ENCODE assay signal across 19 cellular contexts in genomic region chr5:135324160-135324559, GRCh38.
DNase-seq lines count a peak whose midpoint lies in the region; ATAC-seq and TF ChIP-seq lines count a peak whose summit lies in the region.
"Had no signal": no experiment of that assay in that cellular context is flagged by ENCODE, and none has a peak within 500 bp of the region (broad histone marks: within the 10 kb centered on the region; RNA-seq: fewer than 3 reads in every experiment).

No MANE protein-coding gene starts in this region.

- TF ChIP-seq CTCF in IMR-90 (conservative IDR thresholded peaks at IDR 0.05; ENCODE audit: low read depth, low read length) = no peak
- no peak for TF ChIP-seq CTCF in spleen (IDR thresholded peaks at IDR 0.05 in 8 of 11, conservative IDR thresholded peaks at IDR 0.05 in 3 of 11)

- CTCF ChIA-PET in IMR-90 (lab: Yijun Ruan, JAX) = interaction anchor here (1.1 to 1.2 kb wide), 2 partner anchors 115 to 142 kb away, joined by 3 to 4 read pairs; no protein-coding TSS in a partner anchor

- no peak overlapping the region for H3K4me3 ChIP-seq in IMR-90 (ENCODE audit: insufficient read depth, low read depth, low read length)
- H3K4me3 ChIP-seq in spleen = no peak overlapping the region
- H3K4me3 ChIP-seq: MG63 had no signal

- no peaks in the 10 kb centered on the region for H4K20me1 ChIP-seq in IMR-90 (ENCODE audit: insufficient read depth, low read length)

- no peaks in the 10 kb centered on the region for H3K9me3 Mint-ChIP-seq in activated naive CD8-positive, alpha-beta T cell treated with anti-CD3 and anti-CD28 coated beads, Interleukin-2, amount 10 ng/mL, durations not matched to agents 7 days and 5 days
- H3K9me3 Mint-ChIP-seq in activated naive CD8-positive, alpha-beta T cell treated with anti-CD3 and anti-CD28 coated beads, Interleukin-2, amount 50 U/mL, for 24 hours = no peaks in the 10 kb centered on the region
- H3K9me3 Mint-ChIP-seq: CD4-positive, alpha-beta memory T cell had no signal

- no peak overlapping the region for H4K5ac ChIP-seq in IMR-90 (ENCODE audit: low read depth, low read length)

- H2BK15ac ChIP-seq in IMR-90 (ENCODE audit: low read depth, low read length) = no peak overlapping the region

- H3K4me2 ChIP-seq in IMR-90 (ENCODE audit: low read depth, low read length) = no peak overlapping the region
- H3K4me2 ChIP-seq: KMS-11 had no signal

- H3K23ac ChIP-seq in IMR-90 (ENCODE audit: low read depth, low read length) = no peak overlapping the region

- no peak for DNase-seq in activated naive CD8-positive, alpha-beta T cell treated with anti-CD3 and anti-CD28 coated beads, Interleukin-2, amount 10 ng/mL, durations not matched to agents 7 days and 5 days
- DNase-seq in activated naive CD8-positive, alpha-beta T cell treated with anti-CD3 and anti-CD28 coated beads, Interleukin-2, amount 50 U/mL, for 24 hours = no peak
- DNase-seq in IMR-90 (no peak), islet precursor cell (peak; percentile 51), spleen (peak; percentile 59), NCI-H345 (lab: John Stamatoyannopoulos, UW) (no peak)
- DNase-seq in activated CD4-positive, CD25-positive, alpha-beta regulatory T cell treated with anti-CD3 and anti-CD28 coated beads, Interleukin-2, amount 50 U/mL, for 72 hours = no peak
- DNase-seq: ACHN; AML-193; CD4-positive, alpha-beta memory T cell; DMS79 treated with DMSO at 0.1 percent for 48 hours; HCEC 1CT; MG63; NCI-H1092; NCI-H146; NCI-H2081 treated with DMSO at 0.1 percent for 48 hours; NCI-H510A treated with DMSO at 0.1 percent for 48 hours; NCI-H82 had no signal

- H3K36me3 ChIP-seq in IMR-90 (ENCODE audit: control insufficient read depth, insufficient read depth, low read length) = no peaks in the 10 kb centered on the region
- no peaks in the 10 kb centered on the region for H3K36me3 ChIP-seq in spleen
- H3K36me3 ChIP-seq: MG63 had no signal

- no peak for ATAC-seq in activated naive CD8-positive, alpha-beta T cell treated with anti-CD3 and anti-CD28 coated beads, Interleukin-2, amount 10 ng/mL, durations not matched to agents 7 days and 5 days (ENCODE audit: low read depth)
- ATAC-seq in activated naive CD8-positive, alpha-beta T cell treated with anti-CD3 and anti-CD28 coated beads, Interleukin-2, amount 50 U/mL, for 24 hours = no peak
- no peak for ATAC-seq in IMR-90 (ENCODE audit: low read depth)

- H3K9me3 ChIP-seq in IMR-90 (ENCODE audit: control insufficient read depth, insufficient read depth, low read length) (no peaks in the 10 kb centered on the region), spleen (no peaks in the 10 kb centered on the region)
- H3K9me3 ChIP-seq: MG63 had no signal

- no peak overlapping the region for H2BK20ac ChIP-seq in IMR-90 (ENCODE audit: low read depth, low read length)

- H3K56ac ChIP-seq in IMR-90 (ENCODE audit: extremely low read depth, insufficient read depth, low read length) = no peak overlapping the region

- H3K18ac ChIP-seq in IMR-90 (ENCODE audit: low read depth, low read length) = no peak overlapping the region

- H3K27me3 ChIP-seq in IMR-90 (ENCODE audit: control insufficient read depth, insufficient read depth, low read length) = no peaks in the 10 kb centered on the region
- no peaks in the 10 kb centered on the region for H3K27me3 ChIP-seq in spleen (replicated peaks in 1 of 7)
- H3K27me3 ChIP-seq: MG63 had no signal

- POLR2A ChIA-PET in activated naive CD8-positive, alpha-beta T cell treated with anti-CD3 and anti-CD28 coated beads, Interleukin-2, amount 10 ng/mL, durations not matched to agents 7 days and 5 days (lab: Charles Lee) = interaction anchor here (2.1 kb wide), 1 partner anchor 10 kb away, joined by 14 read pairs; no protein-coding TSS in a partner anchor
- POLR2A ChIA-PET in IMR-90 (lab: Charles Lee; ENCODE audit: unreplicated experiment) = no interaction called here

- no peak overlapping the region for H3K4me3 Mint-ChIP-seq in activated naive CD8-positive, alpha-beta T cell treated with anti-CD3 and anti-CD28 coated beads, Interleukin-2, amount 10 ng/mL, durations not matched to agents 7 days and 5 days
- no peak overlapping the region for H3K4me3 Mint-ChIP-seq in activated naive CD8-positive, alpha-beta T cell treated with anti-CD3 and anti-CD28 coated beads, Interleukin-2, amount 50 U/mL, for 24 hours
- H3K4me3 Mint-ChIP-seq: CD4-positive, alpha-beta memory T cell had no signal

- intact Hi-C loops in IMR-90 (cut with micrococcal nuclease) = no loop called here
- intact Hi-C loops in spleen (cut with DNase I; ENCODE audit: low total_unique reads) = no loop called here

- H3K4me1 ChIP-seq in IMR-90 (ENCODE audit: control insufficient read depth, insufficient read depth, low read length) (no peaks in the 10 kb centered on the region), spleen (no peaks in the 10 kb centered on the region)

- H4K91ac ChIP-seq in IMR-90 (ENCODE audit: insufficient read depth, low read depth, low read length) = no peak overlapping the region

- H4K8ac ChIP-seq in IMR-90 (ENCODE audit: low read depth in 2 of 2, low read length in 2 of 2) = no peak overlapping the region

- H3K27ac Mint-ChIP-seq in activated naive CD8-positive, alpha-beta T cell treated with anti-CD3 and anti-CD28 coated beads, Interleukin-2, amount 10 ng/mL, durations not matched to agents 7 days and 5 days = peak overlapping the region; percentile 86
- no peak overlapping the region for H3K27ac Mint-ChIP-seq in activated naive CD8-positive, alpha-beta T cell treated with anti-CD3 and anti-CD28 coated beads, Interleukin-2, amount 50 U/mL, for 24 hours

- in situ Hi-C loops in IMR-90 (cut with MboI; ENCODE audit: low sequenced_read_pairs) = no loop called here

- H3K79me1 ChIP-seq in IMR-90 (ENCODE audit: low read depth in 1 of 2, low read length in 2 of 2) = no peaks in the 10 kb centered on the region

- TF ChIP-seq RAD21 in IMR-90 (IDR thresholded peaks at IDR 0.05; ENCODE audit: low read length) = no peak

- H3K4me1 Mint-ChIP-seq in activated naive CD8-positive, alpha-beta T cell treated with anti-CD3 and anti-CD28 coated beads, Interleukin-2, amount 10 ng/mL, durations not matched to agents 7 days and 5 days = peaks cover 35% of the 10 kb centered on the region
- peaks cover 11% of the 10 kb centered on the region for H3K4me1 Mint-ChIP-seq in activated naive CD8-positive, alpha-beta T cell treated with anti-CD3 and anti-CD28 coated beads, Interleukin-2, amount 50 U/mL, for 24 hours

- peaks cover 5% of the 10 kb centered on the region for H3K36me3 Mint-ChIP-seq in activated naive CD8-positive, alpha-beta T cell treated with anti-CD3 and anti-CD28 coated beads, Interleukin-2, amount 10 ng/mL, durations not matched to agents 7 days and 5 days
- H3K36me3 Mint-ChIP-seq in activated naive CD8-positive, alpha-beta T cell treated with anti-CD3 and anti-CD28 coated beads, Interleukin-2, amount 50 U/mL, for 24 hours (ENCODE audit: low read depth) = no peaks in the 10 kb centered on the region

- no peak overlapping the region for H2BK5ac ChIP-seq in IMR-90 (ENCODE audit: low read depth, low read length, poor library complexity, severe bottlenecking)

- no TSS peak for BruUV-seq in IMR-90 (replicated peaks; lab: Mats Ljungman, UMichigan)

- H3K27me3 Mint-ChIP-seq in activated naive CD8-positive, alpha-beta T cell treated with anti-CD3 and anti-CD28 coated beads, Interleukin-2, amount 10 ng/mL, durations not matched to agents 7 days and 5 days = no peaks in the 10 kb centered on the region
- no peaks in the 10 kb centered on the region for H3K27me3 Mint-ChIP-seq in activated naive CD8-positive, alpha-beta T cell treated with anti-CD3 and anti-CD28 coated beads, Interleukin-2, amount 50 U/mL, for 24 hours
- H3K27me3 Mint-ChIP-seq: CD4-positive, alpha-beta memory T cell had no signal

- peaks cover 10% of the 10 kb centered on the region; the same call in 1 of the 2 replicates for H3K9me1 ChIP-seq in IMR-90 (ENCODE audit: insufficient read depth, low read length)

- TF ChIP-seq POLR2A in IMR-90 (IDR thresholded peaks at IDR 0.05; ENCODE audit: low read depth, low read length) = no peak
- TF ChIP-seq POLR2A in spleen (IDR thresholded peaks at IDR 0.05) = no peak

- no peak overlapping the region for H2AFZ ChIP-seq in IMR-90 (replicated peaks; ENCODE audit: low read length, poor library complexity)

- 100% methylated on average over 2 of the region's 8 CpGs; no CpG with 5 or more reads in 1 of the 2 experiments for WGBS in IMR-90 (ENCODE audit: extremely low coverage in 2 of 2, insufficient read length in 1 of 2), 2 experiments
- 92 to 100% (median 92%) methylated on average over 7 to 8 of the region's 8 CpGs for WGBS in spleen, 5 donors

- dilution Hi-C loops in IMR-90 (cut with HindIII; ENCODE audit: low sequenced_read_pairs, unreplicated experiment) = no loop called here

- H2AK5ac ChIP-seq in IMR-90 (ENCODE audit: low read depth, low read length) = 0 out of 2 replicates have a peak overlapping the region, but pooled peaks have one; percentile 45

- no peak overlapping the region for H3K4ac ChIP-seq in IMR-90 (ENCODE audit: low read depth, low read length)

- H2AK9ac ChIP-seq in IMR-90 (replicated peaks; ENCODE audit: low read depth, low read length, poor library complexity) = peak overlapping the region; percentile 10

- H3K14ac ChIP-seq in IMR-90 (replicated peaks; ENCODE audit: low read depth, low read length) = no peak overlapping the region

- H2BK120ac ChIP-seq in IMR-90 (ENCODE audit: low read depth, low read length) = no peak overlapping the region

- H3K27ac ChIP-seq in IMR-90 (ENCODE audit: insufficient read depth, low read length) = no peak overlapping the region
- no peak overlapping the region for H3K27ac ChIP-seq in spleen
- H3K27ac ChIP-seq: KMS-11 had no signal

- H3K9ac ChIP-seq in IMR-90 (ENCODE audit: low read depth, low read length) = no peak overlapping the region
- H3K9ac ChIP-seq: KMS-11 had no signal

TF ChIP-seq in IMR-90, 13 proteins besides CTCF, POLR2A, EP300 and RAD21:
- TF ChIP-seq CHD1 (IDR thresholded peaks at IDR 0.05; ENCODE audit: low read depth, low read length) (no peak), MXI1 (IDR thresholded peaks at IDR 0.05; ENCODE audit: borderline replicate concordance, low read depth, low read length) (no peak), MAZ (IDR thresholded peaks at IDR 0.05; ENCODE audit: borderline replicate concordance, low read depth, low read length) (no peak), ELK1 (IDR thresholded peaks at IDR 0.05; ENCODE audit: borderline replicate concordance, low read depth, low read length) (no peak)

Comparison
In these comparisons a context has a peak if more than half of its experiments do, and no peak if none do; other contexts are left out.
1. DNase-seq: peak in islet precursor cell (single experiment) and spleen (single experiment); none in activated naive CD8-positive, alpha-beta T cell treated with anti-CD3 and anti-CD28 coated beads, Interleukin-2, amount 10 ng/mL, durations not matched to agents 7 days and 5 days (single experiment), activated naive CD8-positive, alpha-beta T cell treated with anti-CD3 and anti-CD28 coated beads, Interleukin-2, amount 50 U/mL, for 24 hours (single experiment), IMR-90 (single experiment), NCI-H345 (single experiment) and activated CD4-positive, CD25-positive, alpha-beta regulatory T cell treated with anti-CD3 and anti-CD28 coated beads, Interleukin-2, amount 50 U/mL, for 72 hours (single experiment).